Comparison of ENCODE assay signal across 13 cellular contexts in the genomic region with DNA sequence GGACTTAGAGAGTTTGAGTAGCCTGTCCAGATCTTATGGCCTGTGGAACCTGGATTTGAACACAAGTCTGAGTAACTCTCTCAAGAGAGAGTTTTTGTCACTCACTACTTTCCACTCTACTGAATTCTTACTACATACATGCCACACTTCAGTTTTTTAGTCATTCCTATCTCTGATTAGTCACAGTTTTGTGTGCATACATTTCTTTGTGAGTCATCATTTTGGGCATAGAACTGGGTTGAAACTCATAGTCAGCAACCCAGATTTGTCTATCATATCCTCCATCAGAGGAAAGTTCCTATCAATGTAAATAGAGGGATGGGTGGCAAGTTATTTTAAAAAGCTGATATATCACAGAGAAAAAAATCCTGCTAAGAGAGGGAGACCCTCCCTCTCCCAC. TPM values are rescaled to one million over a fixed set of nuclear protein-coding genes. Genes with fewer than 3 reads are reported as not detected.
DNase-seq lines count a peak whose midpoint lies in the region; ATAC-seq and TF ChIP-seq lines count a peak whose summit lies in the region.
"Had no signal": no experiment of that assay in that cellular context is flagged by ENCODE, and none has a peak within 500 bp of the region (broad histone marks: within the 10 kb centered on the region; RNA-seq: fewer than 3 reads in every experiment).

No MANE protein-coding gene starts in this region.

- no peaks in the 10 kb centered on the region for H3K36me3 Mint-ChIP-seq in activated CD8-positive, alpha-beta T cell treated with anti-CD3 and anti-CD28 coated beads for 36 hours (ENCODE audit: low read depth)

- intact Hi-C loops in mammary epithelial cell (cut with micrococcal nuclease): no loop called here
- intact Hi-C loops in activated CD8-positive, alpha-beta T cell treated with anti-CD3 and anti-CD28 coated beads for 36 hours (cut with micrococcal nuclease): no loop called here

- peaks cover 2% of the 10 kb centered on the region for H3K9me3 Mint-ChIP-seq in activated CD8-positive, alpha-beta T cell treated with anti-CD3 and anti-CD28 coated beads for 36 hours

- no peak overlapping the region for H3K4me2 ChIP-seq in mammary epithelial cell (ENCODE audit: insufficient read depth, low read depth, low read length)

- H3K4me1 ChIP-seq in mammary epithelial cell (ENCODE audit: insufficient read depth, low read length): peaks cover 32% of the 10 kb centered on the region

- H3K27me3 ChIP-seq in mammary epithelial cell (ENCODE audit: insufficient read depth, low read length): no peaks in the 10 kb centered on the region
- H3K27me3 ChIP-seq: esophagus squamous epithelium had no signal

- no peak overlapping the region for H3K4me3 ChIP-seq in mammary epithelial cell (replicated peaks in 1 of 3; ENCODE audit: insufficient read depth in 1 of 3, low read depth in 2 of 3, low read length in 3 of 3)
- H3K4me3 ChIP-seq: esophagus squamous epithelium had no signal

- DNase-seq in AG08396 (ENCODE audit: low spot score) (peak; percentile 17), HT1080 (ENCODE audit: low read depth) (peak; percentile 88), mammary epithelial cell (peak; percentile 87), lung microvascular endothelial cell (ENCODE audit: low read depth in 2 of 2) (peak; percentile 54 to 73), NCI-H2171 (lab: John Stamatoyannopoulos, UW) (no peak)
- no peak for DNase-seq in activated CD8-positive, alpha-beta T cell treated with anti-CD3 and anti-CD28 coated beads for 36 hours
- DNase-seq: anterior cingulate cortex, Caco-2, esophagus squamous epithelium, NCI-H345, retina had no signal

- no peak overlapping the region for H3K4me3 Mint-ChIP-seq in activated CD8-positive, alpha-beta T cell treated with anti-CD3 and anti-CD28 coated beads for 36 hours

- in situ Hi-C loops in mammary epithelial cell (cut with MboI; ENCODE audit: low sequenced_read_pairs in 2 of 2): no loop called here

- no TSS peak for BruUV-seq in mammary epithelial cell (replicated peaks; lab: Mats Ljungman, UMichigan)

- TF ChIP-seq CTCF in mammary epithelial cell (conservative IDR thresholded peaks at IDR 0.05 in 1 of 2, IDR thresholded peaks at IDR 0.05 in 1 of 2; ENCODE audit: extremely low read depth in 1 of 2, insufficient read depth in 1 of 2, low read depth in 1 of 2, low read length in 2 of 2): no peak
- no peak for TF ChIP-seq CTCF in activated CD8-positive, alpha-beta T cell treated with anti-CD3 and anti-CD28 coated beads for 36 hours (IDR thresholded peaks at IDR 0.05)

- H2AFZ ChIP-seq in mammary epithelial cell (ENCODE audit: low read depth, low read length): no peak overlapping the region

- no peak overlapping the region for H3K27ac Mint-ChIP-seq in activated CD8-positive, alpha-beta T cell treated with anti-CD3 and anti-CD28 coated beads for 36 hours

- H4K20me1 ChIP-seq in mammary epithelial cell (ENCODE audit: insufficient read depth, low read length): no peaks in the 10 kb centered on the region

- H3K9ac ChIP-seq in mammary epithelial cell (ENCODE audit: insufficient read depth, low read length): no peak overlapping the region

- no peaks in the 10 kb centered on the region for H3K9me3 ChIP-seq in mammary epithelial cell (replicated peaks; ENCODE audit: insufficient read depth, low read length)
- H3K9me3 ChIP-seq: Caco-2, esophagus squamous epithelium had no signal

- H3K79me2 ChIP-seq in mammary epithelial cell (ENCODE audit: insufficient read depth, low read length): peaks cover 23% of the 10 kb centered on the region

- peaks cover 2% of the 10 kb centered on the region for H3K36me3 ChIP-seq in mammary epithelial cell (ENCODE audit: insufficient read depth, low read length)
- H3K36me3 ChIP-seq: esophagus squamous epithelium had no signal

- no peaks in the 10 kb centered on the region for H3K27me3 Mint-ChIP-seq in activated CD8-positive, alpha-beta T cell treated with anti-CD3 and anti-CD28 coated beads for 36 hours

- dilution Hi-C loops in mammary epithelial cell (cut with HindIII; ENCODE audit: low sequenced_read_pairs): no loop called here

- ATAC-seq in HG03520 (IDR thresholded peaks at IDR 0.05; ENCODE audit: unreplicated experiment): no peak
- no peak for ATAC-seq in activated CD8-positive, alpha-beta T cell treated with anti-CD3 and anti-CD28 coated beads for 36 hours
- no peak for ATAC-seq in GM21360 (IDR thresholded peaks at IDR 0.05; ENCODE audit: unreplicated experiment)

- no peaks in the 10 kb centered on the region for H3K4me1 Mint-ChIP-seq in activated CD8-positive, alpha-beta T cell treated with anti-CD3 and anti-CD28 coated beads for 36 hours (ENCODE audit: low read depth)

- CTCF ChIA-PET in mammary epithelial cell (lab: Charles Lee; ENCODE audit: low non-redundant PET): no interaction called here
- CTCF ChIA-PET in activated CD8-positive, alpha-beta T cell treated with anti-CD3 and anti-CD28 coated beads for 36 hours (lab: Charles Lee): no interaction called here

- POLR2A ChIA-PET in activated CD8-positive, alpha-beta T cell treated with anti-CD3 and anti-CD28 coated beads for 36 hours (lab: Charles Lee): no interaction called here

- peak overlapping the region; percentile 51 for H3K27ac ChIP-seq in mammary epithelial cell (ENCODE audit: insufficient read depth, low read depth, low read length)
- H3K27ac ChIP-seq: esophagus squamous epithelium had no signal

RNA-seq across cellular contexts. Expression of gene FLRT2, which starts 42.9 kb away (rescaled TPM):
- total RNA-seq in HT1080 (2014; rRNA removed; shearing (Covaris generic)): 6.7 and 7.2 TPM in 2 replicates
- 0.78 and 0.84 TPM in 2 replicates for polyA plus RNA-seq in HT1080 (2015; cell fraction: cytosol; rRNA removed)
- 8.0 and 9.4 TPM in 2 replicates for polyA plus RNA-seq in HT1080 (2015; cell fraction: nucleus; rRNA removed)
- 10 to 100 TPM; 33.2 to 92.3 TPM for total RNA-seq in mammary epithelial cell
- polyA plus RNA-seq in mammary epithelial cell: 32.7 TPM
- 74.2 TPM for polyA minus RNA-seq in mammary epithelial cell
- 86.5 and 139 TPM in 2 replicates for total RNA-seq in lung microvascular endothelial cell
- not detected for total RNA-seq in activated CD8-positive, alpha-beta T cell treated with anti-CD3 and anti-CD28 coated beads for 36 hours

Comparison
In these comparisons a context has a peak if more than half of its experiments do, and no peak if none do; other contexts are left out.
1. DNase-seq: peak in AG08396 (single experiment), HT1080 (single experiment), mammary epithelial cell (single experiment) and lung microvascular endothelial cell (2 of 2); none in NCI-H2171 (single experiment) and activated CD8-positive, alpha-beta T cell treated with anti-CD3 and anti-CD28 coated beads for 36 hours (single experiment).